10 cellular contexts compared by ENCODE assay signal in the genomic region with DNA sequence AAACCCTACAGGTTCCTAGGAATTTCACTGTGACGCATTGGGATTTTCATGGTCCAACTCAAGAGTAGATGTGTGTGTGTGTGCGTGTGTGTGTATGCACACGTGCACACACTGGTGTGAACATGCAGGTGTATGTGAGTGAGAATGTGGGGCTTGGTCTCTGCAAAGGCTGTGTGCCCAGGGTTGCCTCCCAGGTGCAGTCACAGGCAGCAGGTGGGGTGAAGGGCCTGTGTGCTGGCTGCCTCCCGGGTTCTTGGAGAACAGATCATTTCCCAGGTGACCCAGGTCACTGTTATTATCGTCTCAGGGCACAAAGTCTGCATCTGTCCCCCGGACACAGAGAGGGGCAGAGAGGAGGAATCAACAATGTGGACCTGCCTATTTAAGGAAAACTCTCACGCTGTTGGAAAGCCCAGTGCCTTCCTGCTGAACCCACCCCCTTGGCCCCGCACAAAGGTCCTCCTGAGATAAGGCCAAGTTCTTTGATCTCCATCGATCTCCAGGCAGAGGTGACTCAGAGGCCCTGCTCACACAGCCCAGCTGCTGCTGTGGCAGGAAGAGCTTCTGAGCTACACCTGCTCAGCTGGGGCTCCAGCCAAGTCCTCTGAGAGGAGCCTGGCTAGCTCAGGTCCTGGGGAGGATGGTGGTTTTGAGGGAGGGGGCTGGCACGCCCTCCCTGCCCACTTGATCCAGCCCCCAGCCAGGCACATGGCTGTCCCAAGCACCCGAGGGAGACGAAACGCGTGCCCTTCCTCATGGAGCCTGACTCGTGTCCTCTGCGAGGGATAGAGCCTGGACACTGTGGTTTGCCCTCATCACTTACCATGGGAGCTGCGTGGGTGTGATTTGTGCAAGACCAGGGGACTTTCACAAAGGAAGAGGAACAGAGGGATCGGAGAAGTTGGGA.
DNase-seq lines count a peak whose midpoint lies in the region; ATAC-seq and FAIRE-seq lines count a peak whose summit lies in the region.
"Had no signal": no experiment of that assay in that cellular context is flagged by ENCODE, and none has a peak within 500 bp of the region (broad histone marks: within the 10 kb centered on the region; RNA-seq: fewer than 3 reads in every experiment).

No MANE protein-coding gene starts in this region.

- H3K9me3 Mint-ChIP-seq in naive thymus-derived CD4-positive, alpha-beta T cell, result peaks cover 0 to 16% (median 7%) of the 10 kb centered on the region in 11 donors

- no peaks in the 10 kb centered on the region for H3K36me3 ChIP-seq in duodenal mucosa (ENCODE audit: control insufficient read depth in 1 of 2, insufficient read depth in 2 of 2, low read length in 2 of 2)
- no peaks in the 10 kb centered on the region for H3K36me3 ChIP-seq in small intestine (ENCODE audit: control insufficient read depth in 2 of 2, insufficient read depth in 2 of 2, low read length in 2 of 2)
- no peaks in the 10 kb centered on the region for H3K36me3 ChIP-seq in naive thymus-derived CD4-positive, alpha-beta T cell (ENCODE audit: control insufficient read depth in 2 of 3, insufficient read depth in 3 of 3, low read length in 3 of 3)

- peak overlapping the region in 1 of 2 donors; percentile 52 for H3K9ac ChIP-seq in duodenal mucosa (ENCODE audit: low read depth in 1 of 2, low read length in 2 of 2)

- no peak for ATAC-seq in naive thymus-derived CD4-positive, alpha-beta T cell
- ATAC-seq in stimulated activated naive CD8-positive, alpha-beta T cell treated with anti-CD3 and anti-CD28 coated beads, Interleukin-15, Interleukin-2, amounts not matched to agents 100 U/mL and 50 U/mL, for 24 hours, result no peak

- POLR2A ChIA-PET in naive thymus-derived CD4-positive, alpha-beta T cell (lab: Charles Lee), result no interaction called here

- peak overlapping the region in 1 of 9 donors; percentile 59 for H3K27ac Mint-ChIP-seq in naive thymus-derived CD4-positive, alpha-beta T cell

- CTCF ChIA-PET in naive thymus-derived CD4-positive, alpha-beta T cell (lab: Charles Lee), result interaction anchor here (0.8 kb wide), 1 partner anchor 307 kb away, joined by 3 read pairs; no protein-coding TSS in a partner anchor

- H3K4me1 Mint-ChIP-seq in naive thymus-derived CD4-positive, alpha-beta T cell, result peaks cover 3 to 22% (median 17%) of the 10 kb centered on the region in 7 donors

- intact Hi-C loops in naive thymus-derived CD4-positive, alpha-beta T cell (cut with micrococcal nuclease), result no loop called here

- no peaks in the 10 kb centered on the region for H3K27me3 ChIP-seq in duodenal mucosa (ENCODE audit: control insufficient read depth in 1 of 2, insufficient read depth in 2 of 2, low read length in 2 of 2)
- no peaks in the 10 kb centered on the region for H3K27me3 ChIP-seq in small intestine (ENCODE audit: control insufficient read depth in 2 of 2, insufficient read depth in 2 of 2, low read length in 2 of 2)
- no peaks in the 10 kb centered on the region for H3K27me3 ChIP-seq in naive thymus-derived CD4-positive, alpha-beta T cell (ENCODE audit: control insufficient read depth in 2 of 2, insufficient read depth in 2 of 2, low read length in 2 of 2)

- H3K4me3 ChIP-seq in duodenal mucosa (ENCODE audit: low read depth in 1 of 2, low read length in 2 of 2) (peak overlapping the region; percentile 53 to 59), small intestine (ENCODE audit: low read depth in 1 of 2, low read length in 2 of 2) (peak overlapping the region in 1 of 2 donors; percentile 4)
- no peak overlapping the region for H3K4me3 ChIP-seq in naive thymus-derived CD4-positive, alpha-beta T cell (ENCODE audit: low read length)

- H3K27me3 Mint-ChIP-seq in naive thymus-derived CD4-positive, alpha-beta T cell, result peaks cover 0 to 16% (median 4%) of the 10 kb centered on the region in 5 donors

- no peak overlapping the region for H3K4me3 Mint-ChIP-seq in naive thymus-derived CD4-positive, alpha-beta T cell

- no peak for FAIRE-seq in small intestine (lab: Jason Lieb, UNC)

- DNase-seq in NCI-H345 (lab: John Stamatoyannopoulos, UW), result peak; percentile 51
- DNase-seq in NCI-H345 treated with DMSO at 0.1 percent for 48 hours (lab: John Stamatoyannopoulos, UW; ENCODE audit: unreplicated experiment), result no peak
- peak; percentile 81 for DNase-seq in NCI-H1092 treated with DMSO at 0.1 percent for 48 hours (lab: John Stamatoyannopoulos, UW)
- DNase-seq in small intestine, result peak; percentile 98
- DNase-seq in naive thymus-derived CD4-positive, alpha-beta T cell, result no peak
- DNase-seq in Kasumi-1 (lab: John Stamatoyannopoulos, UW), result no peak
- no peak for DNase-seq in stimulated activated naive CD8-positive, alpha-beta T cell treated with anti-CD3 and anti-CD28 coated beads, Interleukin-15, Interleukin-2, amounts not matched to agents 100 U/mL and 50 U/mL, for 24 hours
- DNase-seq: activated T-cell treated with anti-CD3 and anti-CD28 coated beads for 4 hours; central memory CD4-positive, alpha-beta T cell had no signal

- no peaks in the 10 kb centered on the region for H3K36me3 Mint-ChIP-seq in naive thymus-derived CD4-positive, alpha-beta T cell

- no peaks in the 10 kb centered on the region for H3K9me3 ChIP-seq in duodenal mucosa (ENCODE audit: control insufficient read depth in 1 of 2, low read length in 2 of 2)
- no peaks in the 10 kb centered on the region for H3K9me3 ChIP-seq in small intestine (ENCODE audit: control insufficient read depth, low read depth)
- peaks cover 0 to 18% (median 10%) of the 10 kb centered on the region in 3 experiments for H3K9me3 ChIP-seq in naive thymus-derived CD4-positive, alpha-beta T cell (ENCODE audit: control insufficient read depth in 2 of 3, low read length in 3 of 3)

- peak overlapping the region; percentile 68 for H3K27ac ChIP-seq in duodenal mucosa (ENCODE audit: low read depth, low read length)
- H3K27ac ChIP-seq in small intestine (ENCODE audit: low read depth in 1 of 2, low read length in 1 of 2), result peak overlapping the region; percentile 76 to 89
- H3K27ac ChIP-seq in naive thymus-derived CD4-positive, alpha-beta T cell (ENCODE audit: low read depth, low read length), result no peak overlapping the region

- WGBS in small intestine, 3 donors, result 13 to 41% (median 21%) methylated on average over 18 of the region's 18 CpGs

- H3K4me1 ChIP-seq in duodenal mucosa (ENCODE audit: control insufficient read depth in 1 of 2, insufficient read depth in 2 of 2, low read length in 2 of 2), result peaks cover 55 to 62% of the 10 kb centered on the region in 2 donors
- H3K4me1 ChIP-seq in small intestine (ENCODE audit: control insufficient read depth in 2 of 2, insufficient read depth in 1 of 2, low read depth in 1 of 2, low read length in 1 of 2), result peaks cover 5 to 7% of the 10 kb centered on the region in 2 donors
- peaks cover 0 to 5% of the 10 kb centered on the region in 2 donors for H3K4me1 ChIP-seq in naive thymus-derived CD4-positive, alpha-beta T cell (ENCODE audit: control insufficient read depth in 2 of 2, insufficient read depth in 2 of 2, low read length in 2 of 2)

Comparison
In these comparisons a context has a peak if more than half of its experiments do, and no peak if none do; other contexts are left out.
1. DNase-seq: peak in NCI-H345 (single experiment), NCI-H1092 treated with DMSO at 0.1 percent for 48 hours (single experiment) and small intestine (single experiment); none in NCI-H345 treated with DMSO at 0.1 percent for 48 hours (single experiment), naive thymus-derived CD4-positive, alpha-beta T cell (0 of 9), Kasumi-1 (0 of 2) and stimulated activated naive CD8-positive, alpha-beta T cell treated with anti-CD3 and anti-CD28 coated beads, Interleukin-15, Interleukin-2, amounts not matched to agents 100 U/mL and 50 U/mL, for 24 hours (single experiment).